24 cellular contexts compared by ENCODE assay signal in genomic region chr5:58087905-58088304, GRCh38.
"Had no signal": no experiment of that assay in that cellular context is flagged by ENCODE, and none has a peak within 500 bp of the region (broad histone marks: within the 10 kb centered on the region; RNA-seq: fewer than 3 reads in every experiment).

No MANE protein-coding gene starts in this region.

- H3K4me3 ChIP-seq: left lung, lower lobe of right lung, neural progenitor cell, ovary, right atrium auricular region, skin epidermis, suprapubic skin, thoracic aorta, tibial artery, upper lobe of right lung had no signal

- H3K9ac ChIP-seq: neural progenitor cell had no signal

- H3K4me2 ChIP-seq: neural progenitor cell had no signal

- H3K36me3 ChIP-seq: left lung, lower lobe of right lung, neural progenitor cell, ovary, right atrium auricular region, suprapubic skin, thoracic aorta, tibial artery, upper lobe of right lung had no signal

- DNase-seq: hypothalamus; immature natural killer cell; kidney; left colon; left lung; lower lobe of right lung; mammary epithelial cell; mesenchymal stem cell; naive B cell; natural killer cell; nephron progenitor cell; ovary; stimulated activated CD4-positive, alpha-beta T cell treated with anti-CD3 and anti-CD28 coated beads, Interleukin-4, amount 100 ng/mL, for 24 hours; stimulated activated naive CD4-positive, alpha-beta T cell; tibial artery; trophoblast cell; upper lobe of right lung had no signal

- H3K27me3 ChIP-seq: left lung, neural progenitor cell, ovary, right atrium auricular region, suprapubic skin, tibial artery, upper lobe of right lung had no signal

- H3K4me1 ChIP-seq: left lung, neural progenitor cell, right atrium auricular region, suprapubic skin, tibial artery, upper lobe of right lung had no signal

- H2AFZ ChIP-seq: neural progenitor cell had no signal

- H3K27ac ChIP-seq: left lung, lower lobe of right lung, neural progenitor cell, ovary, right atrium auricular region, skin epidermis, suprapubic skin, thoracic aorta, tibial artery, upper lobe of right lung had no signal

- ATAC-seq: left colon; left lung; lower lobe of right lung; natural killer cell; sciatic nerve; stimulated activated effector memory CD8-positive, alpha-beta T cell treated with anti-CD3 and anti-CD28 coated beads, Interleukin-12 subunit alpha, Interleukin-12 subunit beta, amount 100 ng/mL, for 72 hours; upper lobe of right lung had no signal

- H3K9me3 ChIP-seq: left lung, lower lobe of right lung, ovary, right atrium auricular region, suprapubic skin, thoracic aorta, tibial artery, upper lobe of right lung had no signal
